10 cellular contexts compared by ENCODE assay signal in the genomic region with DNA sequence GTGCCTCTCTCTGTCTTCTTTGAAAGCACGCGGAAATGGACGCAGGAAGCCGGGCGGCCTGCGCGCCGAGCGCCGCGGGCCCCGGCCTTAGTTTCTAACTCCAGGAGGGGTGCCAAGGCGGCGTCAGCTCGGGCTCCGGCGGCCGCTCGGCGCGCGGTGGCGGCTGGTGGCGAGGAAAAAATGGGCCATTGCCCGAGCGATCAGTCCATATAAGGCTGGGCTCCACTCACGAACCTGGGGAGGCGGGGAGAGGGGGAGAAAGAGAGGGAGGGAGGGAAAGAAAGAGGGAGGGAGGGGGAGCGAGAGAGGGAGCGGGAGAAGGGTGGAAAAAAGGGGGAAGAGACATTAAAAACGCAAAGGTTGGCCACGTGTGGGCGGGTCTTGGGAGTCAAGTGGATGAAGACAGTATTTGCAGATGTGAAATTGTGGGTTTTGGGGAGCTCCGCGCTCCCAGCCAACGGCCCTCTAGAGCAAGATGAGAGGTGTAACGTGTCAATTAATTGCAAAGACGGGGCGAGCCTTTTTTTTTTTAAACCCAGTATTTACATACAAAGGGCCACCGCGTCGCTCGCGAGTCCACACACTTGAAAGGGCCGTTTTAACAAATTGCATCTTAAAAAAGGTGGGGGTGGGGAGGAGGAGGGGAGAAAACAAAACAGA. TPM values are rescaled to one million over a fixed set of nuclear protein-coding genes. Genes with fewer than 3 reads are reported as not detected.
DNase-seq lines count a peak whose midpoint lies in the region; ATAC-seq, FAIRE-seq and TF ChIP-seq lines count a peak whose summit lies in the region.
"Had no signal": no experiment of that assay in that cellular context is flagged by ENCODE, and none has a peak within 500 bp of the region (broad histone marks: within the 10 kb centered on the region; RNA-seq: fewer than 3 reads in every experiment).

A gene (minus strand): TSS at position 184 of the 660 bp plus-strand sequence. CDS start 395 bp downstream, outside the sequence.

- FAIRE-seq in GM12892 (lab: Jason Lieb, UNC): no peak

- ATAC-seq in Panc1: no peak
- no peak for ATAC-seq in GM18873 (IDR thresholded peaks at IDR 0.05; ENCODE audit: low FRiP score, unreplicated experiment)

- no peak within 1 kb of the TSS for H3K27ac ChIP-seq in Panc1 (ENCODE audit: low read length)
- no peak within 1 kb of the TSS for H3K27ac ChIP-seq in RWPE1
- H3K27ac ChIP-seq: 22Rv1 had no signal

- no peak for TF ChIP-seq POLR2A in GM12892 (IDR thresholded peaks at IDR 0.05; ENCODE audit: low read depth, low read length)

- H3K36me3 ChIP-seq in Panc1 (ENCODE audit: control insufficient read depth, insufficient read depth, low read length): no peaks in the 10 kb centered on the region
- no peaks in the 10 kb centered on the region for H3K36me3 ChIP-seq in skeletal muscle satellite cell (ENCODE audit: insufficient read depth, low read length)

- CTCF ChIA-PET in Panc1 (lab: Charles Lee) (interaction anchor here (0.6 to 0.7 kb wide), 2 partner anchors 37 to 1594 kb away, joined by 3 to 6 read pairs; no protein-coding TSS in a partner anchor), RWPE1 (lab: Yijun Ruan, JAX) (interaction anchor here (0.6 to 3.2 kb wide), 3 partner anchors 9 to 91 kb away, joined by 4 to 12 read pairs (median 5); no protein-coding TSS in a partner anchor)

- BruUV-seq in Panc1 (replicated peaks; lab: Mats Ljungman, UMichigan): no TSS peak

- DNase-seq in NCI-H1105 treated with DMSO at 0.1 percent for 48 hours (lab: John Stamatoyannopoulos, UW): peak; percentile 10
- DNase-seq in NCI-H1105 (lab: John Stamatoyannopoulos, UW): no peak
- DNase-seq in Panc1 (ENCODE audit: low read depth, low spot score): no peak
- peak; percentile 69 to 79 for DNase-seq in hippocampal formation (lab: John Stamatoyannopoulos, UW)
- no peak for DNase-seq in RWPE1 (ENCODE audit: low spot score)
- DNase-seq in GM12892 (ENCODE audit: insufficient read length): no peak

- in situ Hi-C loops in Panc1 (cut with HindIII; ENCODE audit: low pct_unique_long_range_greater_than_20kb, low sequenced_read_pairs): no loop called here

- TF ChIP-seq CTCF in Panc1 (IDR thresholded peaks at IDR 0.05) (no peak), RWPE1 (conservative IDR thresholded peaks at IDR 0.05; ENCODE audit: low read depth) (no peak)

- H3K4me1 ChIP-seq in Panc1 (ENCODE audit: control insufficient read depth, insufficient read depth, low read length): no peaks in the 10 kb centered on the region; the same call in 1 of the 2 replicates
- peaks cover 29% of the 10 kb centered on the region for H3K4me1 ChIP-seq in skeletal muscle satellite cell (ENCODE audit: control insufficient read depth, insufficient read depth, low read length)

- intact Hi-C loops in Panc1 (cut with micrococcal nuclease; ENCODE audit: unreplicated experiment): no loop called here

- H3K9me3 ChIP-seq in Panc1 (ENCODE audit: control insufficient read depth, insufficient read depth, low read depth, low read length) (no peaks in the 10 kb centered on the region), skeletal muscle satellite cell (replicated peaks; ENCODE audit: low read length) (no peaks in the 10 kb centered on the region)

- H3K4me3 ChIP-seq in Panc1 (ENCODE audit: low read depth in 2 of 2, low read length in 2 of 2) (peak within 1 kb of the TSS; percentile 11 to 39; a peak in 3 of 4 replicates), skeletal muscle satellite cell (ENCODE audit: low read length) (peak within 1 kb of the TSS; percentile 24)

- H3K27me3 ChIP-seq in Panc1 (ENCODE audit: control insufficient read depth, insufficient read depth, low read length) (no peaks in the 10 kb centered on the region; the same call in 1 of the 2 replicates), skeletal muscle satellite cell (ENCODE audit: control insufficient read depth, insufficient read depth, low read length) (peaks cover 90% of the 10 kb centered on the region)

- no peak within 1 kb of the TSS for H3K9ac ChIP-seq in skeletal muscle satellite cell (ENCODE audit: low read depth, low read length)

- POLR2A ChIA-PET in Panc1 (lab: Charles Lee): no interaction called here
- POLR2A ChIA-PET in RWPE1 (lab: Yijun Ruan, JAX; ENCODE audit: low non-redundant PET): no interaction called here

- peak within 1 kb of the TSS; percentile 72 for H3K4me2 ChIP-seq in skeletal muscle satellite cell (ENCODE audit: low read length)

RNA-seq across cellular contexts. Expression of the gene that starts here (rescaled TPM):
- total RNA-seq in Panc1 (2021; ENCODE audit: unreplicated experiment): not detected
- not detected for polyA plus RNA-seq in Panc1 (2012; ENCODE audit: insufficient read length)
- 0.22 and 0.51 TPM in 2 replicates for total RNA-seq in skeletal muscle satellite cell (2012; rRNA removed)
- polyA plus RNA-seq in GM12892 (2012; ENCODE audit: missing spikeins): not detected
- total RNA-seq: subcutaneous adipose tissue had no signal

Comparison
In these comparisons a context has a peak if more than half of its experiments do, and no peak if none do; other contexts are left out.
1. DNase-seq: peak in NCI-H1105 treated with DMSO at 0.1 percent for 48 hours (single experiment) and hippocampal formation (2 of 2); none in NCI-H1105 (single experiment), Panc1 (single experiment), RWPE1 (single experiment) and GM12892 (single experiment).